ENCODE assay signal across 8 cellular contexts in the genomic region with DNA sequence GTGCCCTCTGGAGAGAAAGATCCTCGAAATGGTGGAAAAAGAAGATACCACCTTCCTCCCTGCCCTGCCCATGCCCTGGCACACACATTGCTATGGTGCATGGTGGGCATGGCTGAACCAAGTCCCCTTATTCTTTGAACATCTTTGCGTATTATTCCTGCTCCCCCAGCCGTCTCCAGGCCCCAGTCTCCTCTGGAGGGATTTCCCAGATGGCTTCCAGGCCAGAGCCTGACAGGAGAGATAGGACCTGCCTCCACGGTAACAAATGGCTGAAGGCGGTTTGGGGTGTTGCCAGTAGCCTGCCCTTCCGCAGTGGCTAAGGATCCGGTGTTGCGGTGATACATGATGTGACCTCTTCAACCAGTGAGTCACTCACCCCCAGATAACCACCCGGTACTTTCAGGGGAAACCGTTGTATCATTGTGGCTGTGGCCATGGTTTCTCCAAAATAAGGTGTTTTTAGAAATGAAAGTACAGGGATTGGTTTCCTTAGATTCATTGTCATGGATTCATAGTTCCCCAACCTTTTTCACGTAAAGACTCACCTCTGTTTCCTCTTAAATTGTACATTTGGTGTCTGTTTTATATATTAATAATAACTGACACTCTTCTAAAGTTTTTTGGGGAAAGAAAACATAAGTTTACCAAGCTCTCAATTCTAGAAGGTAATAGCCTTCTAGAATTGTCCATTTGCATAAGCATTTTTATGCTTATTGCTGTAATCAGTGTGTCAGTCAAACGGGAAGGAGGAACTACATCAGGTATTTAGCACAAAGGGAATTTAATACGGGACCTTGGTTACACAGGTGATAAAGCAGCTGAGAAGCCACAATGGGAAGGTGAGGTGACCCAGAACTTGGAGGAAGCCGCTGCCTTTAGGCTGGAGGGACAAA. TPM values are rescaled to one million over a fixed set of nuclear protein-coding genes. Genes with fewer than 3 reads are reported as not detected.
DNase-seq lines count a peak whose midpoint lies in the region; ATAC-seq and TF ChIP-seq lines count a peak whose summit lies in the region.

No MANE protein-coding gene starts in this region.

- H3K9me3 ChIP-seq in adrenal gland (replicated peaks in 1 of 3) (no peaks in the 10 kb centered on the region), left lung (no peaks in the 10 kb centered on the region)

- TF ChIP-seq CTCF in adrenal gland (IDR thresholded peaks at IDR 0.05) (no peak), left lung (IDR thresholded peaks at IDR 0.05) (no peak)

- H3K4me3 ChIP-seq in adrenal gland (no peak overlapping the region), left lung (no peak overlapping the region)

- peaks cover 12% of the 10 kb centered on the region for H3K36me3 Mint-ChIP-seq in stimulated activated memory B cell treated with anti-CD40 and anti-IgM and Interleukin-4, amounts not matched to agents 10 μg/mL and 1 μg/mL and 100 μg/mL, for 72 hours

- H3K27me3 ChIP-seq in adrenal gland (no peaks in the 10 kb centered on the region), left lung (no peaks in the 10 kb centered on the region)

- H3K4me1 Mint-ChIP-seq in stimulated activated memory B cell treated with anti-CD40 and anti-IgM and Interleukin-4, amounts not matched to agents 10 μg/mL and 1 μg/mL and 100 μg/mL, for 72 hours, result peaks cover 97% of the 10 kb centered on the region

- H3K36me3 ChIP-seq in adrenal gland (replicated peaks in 1 of 2), result no peaks in the 10 kb centered on the region
- H3K36me3 ChIP-seq in left lung, result peaks cover 0 to 15% of the 10 kb centered on the region in 2 donors

- WGBS in adrenal gland, 4 donors, result 28 to 44% (median 33%) methylated on average over 12 to 14 of the region's 14 CpGs

- ATAC-seq in HG03378 (IDR thresholded peaks at IDR 0.05; ENCODE audit: unreplicated experiment), result peak; percentile 70
- ATAC-seq in left lung, result peak; percentile 66
- ATAC-seq in stimulated activated memory B cell treated with anti-CD40 and anti-IgM and Interleukin-4, amounts not matched to agents 10 μg/mL and 1 μg/mL and 100 μg/mL, for 72 hours, result peak; percentile 84

- no peak overlapping the region for H3K27ac Mint-ChIP-seq in stimulated activated memory B cell treated with anti-CD40 and anti-IgM and Interleukin-4, amounts not matched to agents 10 μg/mL and 1 μg/mL and 100 μg/mL, for 72 hours

- no peak for TF ChIP-seq POLR2A in adrenal gland (IDR thresholded peaks at IDR 0.05)

- H3K27me3 Mint-ChIP-seq in stimulated activated memory B cell treated with anti-CD40 and anti-IgM and Interleukin-4, amounts not matched to agents 10 μg/mL and 1 μg/mL and 100 μg/mL, for 72 hours, result no peaks in the 10 kb centered on the region

- H3K4me1 ChIP-seq in adrenal gland (replicated peaks in 1 of 2) (peaks cover 11 to 38% of the 10 kb centered on the region in 2 donors), left lung (peaks cover 18 to 77% of the 10 kb centered on the region in 2 donors)

- DNase-seq in stimulated activated CD4-positive, alpha-beta T cell treated with anti-CD3 and anti-CD28 coated beads, Interleukin-12 subunit alpha, Interleukin-12 subunit beta, amount 100 ng/mL, for 48 hours (ENCODE audit: low read depth in 2 of 3, low spot score in 1 of 3), result peak; percentile 66 to 69 (median 66)
- DNase-seq in stimulated activated CD4-positive, alpha-beta T cell treated with anti-CD3 and anti-CD28 coated beads, Interleukin-12 subunit alpha, Interleukin-12 subunit beta, amount 100 ng/mL, for 4 hours, result no peak
- DNase-seq in SKM-1 (lab: John Stamatoyannopoulos, UW; ENCODE audit: unreplicated experiment) (peak; percentile 90), adrenal gland (peak; percentile 82 to 96 (median 93)), left lung (peak; percentile 72 to 74), caudate nucleus (lab: John Stamatoyannopoulos, UW) (no peak)

- H3K4me3 Mint-ChIP-seq in stimulated activated memory B cell treated with anti-CD40 and anti-IgM and Interleukin-4, amounts not matched to agents 10 μg/mL and 1 μg/mL and 100 μg/mL, for 72 hours, result peak overlapping the region; percentile 60

- H3K9me3 Mint-ChIP-seq in stimulated activated memory B cell treated with anti-CD40 and anti-IgM and Interleukin-4, amounts not matched to agents 10 μg/mL and 1 μg/mL and 100 μg/mL, for 72 hours, result no peaks in the 10 kb centered on the region

- intact Hi-C loops in adrenal gland (cut with DNase I) (no loop called here), left lung (cut with DNase I) (no loop called here)

- H3K27ac ChIP-seq in adrenal gland (peak overlapping the region in 2 of 5 donors; percentile 11 to 36), left lung (peak overlapping the region in 1 of 2 donors; percentile 61), caudate nucleus (ENCODE audit: low read depth, low read length) (no peak overlapping the region)

RNA-seq across cellular contexts. Expression of gene SMAD3, which starts 25.9 kb away (rescaled TPM):
- total RNA-seq in adrenal gland (10 to 100 TPM in 5 of 8 donors, 1 to 10 TPM in 3; 6.7 to 92.0 (median 15.2) TPM), left lung (10 to 100 TPM; 30.9 to 33.1 TPM)
- polyA plus RNA-seq in adrenal gland, result 1 to 10 TPM; 6.4 to 7.8 (median 7.2) TPM

Comparison
In these comparisons a context has a peak if more than half of its experiments do, and no peak if none do; other contexts are left out.
1. DNase-seq: peak in stimulated activated CD4-positive, alpha-beta T cell treated with anti-CD3 and anti-CD28 coated beads, Interleukin-12 subunit alpha, Interleukin-12 subunit beta, amount 100 ng/mL, for 48 hours (3 of 3), SKM-1 (single experiment), adrenal gland (7 of 7) and left lung (2 of 2); none in stimulated activated CD4-positive, alpha-beta T cell treated with anti-CD3 and anti-CD28 coated beads, Interleukin-12 subunit alpha, Interleukin-12 subunit beta, amount 100 ng/mL, for 4 hours (single experiment) and caudate nucleus (0 of 61).
2. Peak in every context shown above with its lines, with median percentiles within 50 percentile points of each other: ATAC-seq.